8 cellular contexts compared by ENCODE assay signal in genomic region chr5:160118349-160119141, GRCh38. TPM values are rescaled to one million over a fixed set of nuclear protein-coding genes. Genes with fewer than 3 reads are reported as not detected.
DNase-seq lines count a peak whose midpoint lies in the region; ATAC-seq and TF ChIP-seq lines count a peak whose summit lies in the region.

No MANE protein-coding gene starts in this region.

- H3K4me3 ChIP-seq in fibroblast of the aortic adventitia (ENCODE audit: low read depth, low read length) (peak overlapping the region; percentile 95), neuron (ENCODE audit: low read length) (peak overlapping the region; percentile 100)

- peaks cover 2% of the 10 kb centered on the region for H3K9me3 ChIP-seq in neuron (ENCODE audit: low read length)

- ATAC-seq in HG02938 (IDR thresholded peaks at IDR 0.05; ENCODE audit: unreplicated experiment) = peak; percentile 13

- peaks cover 35% of the 10 kb centered on the region for H3K36me3 ChIP-seq in neuron (ENCODE audit: insufficient read depth, low read length)

- H3K4me1 ChIP-seq in neuron (ENCODE audit: insufficient read depth, low read length) = peaks cover 8% of the 10 kb centered on the region

- H3K27me3 ChIP-seq in neuron (ENCODE audit: insufficient read depth, low read length) = no peaks in the 10 kb centered on the region

- H2AFZ ChIP-seq in neuron (ENCODE audit: low read depth, low read length) = peak overlapping the region; percentile 87

- peak; percentile 28 for DNase-seq in NCI-H2029 (lab: John Stamatoyannopoulos, UW)
- DNase-seq in NCI-H2029 treated with DMSO at 0.1 percent for 48 hours (lab: John Stamatoyannopoulos, UW) = no peak
- DNase-seq in NCI-H748 (lab: John Stamatoyannopoulos, UW; ENCODE audit: unreplicated experiment) = peak; percentile 69
- peak; percentile 51 for DNase-seq in activated T-helper 1 cell treated with Interleukin-2 at 50 U/mL for 16 hours (ENCODE audit: low read depth)
- peak; percentile 6 for DNase-seq in fibroblast of the aortic adventitia (ENCODE audit: low read depth)
- DNase-seq in superior temporal gyrus (ENCODE audit: extremely low spot score) = peak; percentile 35

- no peak for TF ChIP-seq CTCF in fibroblast of the aortic adventitia (IDR thresholded peaks at IDR 0.05; ENCODE audit: insufficient read depth, low read length)

RNA-seq across cellular contexts. Expression of gene PWWP2A, which starts 0.7 kb away (rescaled TPM):
- total RNA-seq in fibroblast of the aortic adventitia (ENCODE audit: low replicate concordance) = 24.3 and 45.1 TPM in 2 replicates
